Comparison of ENCODE assay signal across 14 cellular contexts in genomic region chr2:85523062-85523905, GRCh38. TPM values are rescaled to one million over a fixed set of nuclear protein-coding genes. Genes with fewer than 3 reads are reported as not detected.
A peak's percentile ranks its signal among the peaks of the same experiment; 100 is the strongest.
DNase-seq lines count a peak whose midpoint lies in the region; ATAC-seq and TF ChIP-seq lines count a peak whose summit lies in the region.
"Had no signal": no experiment of that assay in that cellular context is flagged by ENCODE, and none has a peak within 500 bp of the region (broad histone marks: within the 10 kb centered on the region; RNA-seq: fewer than 3 reads in every experiment).

No MANE protein-coding gene starts in this region.

- H3K27me3 Mint-ChIP-seq in WTC11 (ENCODE audit: low read depth), result no peaks in the 10 kb centered on the region; the same call in 1 of the 2 replicates
- H3K27me3 Mint-ChIP-seq in effector memory CD8-positive, alpha-beta T cell, result peaks cover 20 to 21% of the 10 kb centered on the region in 2 donors
- H3K27me3 Mint-ChIP-seq: progenitor cell of endocrine pancreas had no signal

- H3K27ac ChIP-seq in BLaER1 treated with 17β-estradiol and CSF1 and Interleukin-3, amounts not matched to agents 10 nM and 100 nM, result peak overlapping the region in 10 of 11 experiments; percentile 35 to 75 (median 68); a peak in 17 of 22 replicates
- peak overlapping the region; percentile 94 for H3K27ac ChIP-seq in parathyroid adenoma
- H3K27ac ChIP-seq: PC-9 had no signal

- no peaks in the 10 kb centered on the region for H3K79me2 ChIP-seq in parathyroid adenoma

- 0 out of 22 replicates have a peak, but pooled peaks cover 0 to 5% (median 0%) of the 10 kb centered on the region in 11 experiments for H3K9me3 ChIP-seq in BLaER1 treated with 17β-estradiol and CSF1 and Interleukin-3, amounts not matched to agents 10 nM and 100 nM (replicated peaks in 1 of 11)
- no peaks in the 10 kb centered on the region for H3K9me3 ChIP-seq in parathyroid adenoma (ENCODE audit: control insufficient read depth, low read length)

- H3K4me3 Mint-ChIP-seq in WTC11, result no peak overlapping the region
- H3K4me3 Mint-ChIP-seq in effector memory CD8-positive, alpha-beta T cell, result no peak overlapping the region

- CTCF ChIA-PET in WTC11 (lab: Charles Lee), result interaction anchor here (2.0 kb wide), 2 partner anchors 29 to 102 kb away, joined by 4 to 5 read pairs; no protein-coding TSS in a partner anchor

- no peaks in the 10 kb centered on the region for H4K20me1 ChIP-seq in BLaER1 treated with 17β-estradiol and CSF1 and Interleukin-3, amounts not matched to agents 10 nM and 100 nM

- H3K4me2 ChIP-seq in BLaER1 treated with 17β-estradiol and CSF1 and Interleukin-3, amounts not matched to agents 10 nM and 100 nM, result peak overlapping the region; percentile 65 to 90 (median 79); a peak in 21 of 22 replicates
- H3K4me2 ChIP-seq in parathyroid adenoma (ENCODE audit: low read length), result no peak overlapping the region

- no peaks in the 10 kb centered on the region for H3K36me3 Mint-ChIP-seq in WTC11
- H3K36me3 Mint-ChIP-seq in effector memory CD8-positive, alpha-beta T cell (ENCODE audit: insufficient read depth), result no peaks in the 10 kb centered on the region
- H3K36me3 Mint-ChIP-seq: activated naive CD4-positive, alpha-beta T cell treated with anti-CD3 and anti-CD28 coated beads, Interleukin-2, amount 50 U/mL, for 72 hours had no signal

- peaks cover 32 to 39% (median 36%) of the 10 kb centered on the region in 10 experiments for H3K4me1 ChIP-seq in BLaER1 treated with 17β-estradiol and CSF1 and Interleukin-3, amounts not matched to agents 10 nM and 100 nM
- H3K4me1 ChIP-seq in parathyroid adenoma, result peaks cover 25% of the 10 kb centered on the region

- no peak overlapping the region for H3K4me3 ChIP-seq in BLaER1 treated with 17β-estradiol and CSF1 and Interleukin-3, amounts not matched to agents 10 nM and 100 nM
- no peak overlapping the region for H3K4me3 ChIP-seq in parathyroid adenoma (ENCODE audit: low read depth, low read length)
- H3K4me3 ChIP-seq: PC-9 had no signal

- no peaks in the 10 kb centered on the region for H3K27me3 ChIP-seq in BLaER1 treated with 17β-estradiol and CSF1 and Interleukin-3, amounts not matched to agents 10 nM and 100 nM
- no peaks in the 10 kb centered on the region for H3K27me3 ChIP-seq in parathyroid adenoma (ENCODE audit: control insufficient read depth, insufficient read depth, low read length)

- ATAC-seq in WTC11 (no peak), left ventricle myocardium superior (peak; percentile 37), GM19328 (IDR thresholded peaks at IDR 0.05; ENCODE audit: unreplicated experiment) (no peak), GM21381 (IDR thresholded peaks at IDR 0.05; ENCODE audit: unreplicated experiment) (no peak), GM19397 (IDR thresholded peaks at IDR 0.05; ENCODE audit: unreplicated experiment) (no peak)
- no peak for ATAC-seq in effector memory CD8-positive, alpha-beta T cell (replicated peaks)
- ATAC-seq: activated naive CD4-positive, alpha-beta T cell treated with anti-CD3 and anti-CD28 coated beads, Interleukin-2, amount 50 U/mL, for 72 hours had no signal

- H3K36me3 ChIP-seq in BLaER1 treated with 17β-estradiol and CSF1 and Interleukin-3, amounts not matched to agents 10 nM and 100 nM, result no peaks in the 10 kb centered on the region
- no peaks in the 10 kb centered on the region for H3K36me3 ChIP-seq in parathyroid adenoma (ENCODE audit: control insufficient read depth, insufficient read depth, low read length)

- POLR2A ChIA-PET in WTC11 (lab: Charles Lee), result no interaction called here

- peak overlapping the region in 10 of 11 experiments; percentile 21 to 72 (median 60); a peak in 17 of 22 replicates for H3K9ac ChIP-seq in BLaER1 treated with 17β-estradiol and CSF1 and Interleukin-3, amounts not matched to agents 10 nM and 100 nM
- H3K9ac ChIP-seq in parathyroid adenoma, result no peak overlapping the region

- intact Hi-C loops in left ventricle myocardium superior (cut with micrococcal nuclease), result no loop called here

- no peak for DNase-seq in WTC11 (ENCODE audit: low spot score)
- no peak for DNase-seq in left ventricle myocardium superior
- no peak for DNase-seq in effector memory CD8-positive, alpha-beta T cell
- DNase-seq: activated CD4-positive, alpha-beta T cell treated with anti-CD3 and anti-CD28 coated beads for 1 hour; activated CD8-positive, alpha-beta memory T cell treated with anti-CD3 and anti-CD28 coated beads, Interleukin-2, amount 50 U/mL, for 48 hours; NCI-H187; PC-9 had no signal

- peak overlapping the region; percentile 84 for H2AFZ ChIP-seq in parathyroid adenoma
- H2AFZ ChIP-seq: PC-9 had no signal

- peak overlapping the region; percentile 6; the same call in 1 of the 2 replicates for H3K27ac Mint-ChIP-seq in WTC11
- no peak overlapping the region for H3K27ac Mint-ChIP-seq in effector memory CD8-positive, alpha-beta T cell
- H3K27ac Mint-ChIP-seq: activated naive CD4-positive, alpha-beta T cell treated with anti-CD3 and anti-CD28 coated beads, Interleukin-2, amount 50 U/mL, for 72 hours had no signal

- no peaks in the 10 kb centered on the region for H3K9me3 Mint-ChIP-seq in WTC11
- no peaks in the 10 kb centered on the region for H3K9me3 Mint-ChIP-seq in effector memory CD8-positive, alpha-beta T cell
- H3K9me3 Mint-ChIP-seq: activated naive CD4-positive, alpha-beta T cell treated with anti-CD3 and anti-CD28 coated beads, Interleukin-2, amount 50 U/mL, for 72 hours had no signal

- peaks cover 21% of the 10 kb centered on the region for H3K4me1 Mint-ChIP-seq in WTC11
- H3K4me1 Mint-ChIP-seq in effector memory CD8-positive, alpha-beta T cell (ENCODE audit: low read depth in 2 of 2), result no peaks in the 10 kb centered on the region

- TF ChIP-seq CTCF in WTC11 (IDR thresholded peaks at IDR 0.05), result no peak
- no peak for TF ChIP-seq CTCF in parathyroid adenoma (IDR thresholded peaks at IDR 0.05)

TF ChIP-seq in WTC11, 78 proteins besides CTCF, POLR2A, EP300 and RAD21:
- TF ChIP-seq HMGA2 (CRISPR knock-in tag; IDR thresholded peaks at IDR 0.05), result no peak
- no peak for TF ChIP-seq CDX4 (CRISPR knock-in tag; IDR thresholded peaks at IDR 0.05; ENCODE audit: borderline replicate concordance)
- TF ChIP-seq GRHL2 (CRISPR knock-in tag; IDR thresholded peaks at IDR 0.05; ENCODE audit: insufficient replicate concordance, severe bottlenecking), result no peak
- no peak for TF ChIP-seq JAZF1 (CRISPR knock-in tag; IDR thresholded peaks at IDR 0.05)
- no peak for TF ChIP-seq NR3C1 (CRISPR knock-in tag; conservative IDR thresholded peaks at IDR 0.05; ENCODE audit: low read depth)
TF ChIP-seq in WTC11: peak in this region for 0.

RNA-seq across cellular contexts. Expression of gene MAT2A, which starts 15.7 kb away (rescaled TPM):
- total RNA-seq in WTC11 (2021) (208 to 222 TPM (median 208 TPM) in 3 replicates), left ventricle myocardium superior (130 TPM)

RNA-seq across cellular contexts. Expression of gene GGCX, which starts 38.0 kb away (rescaled TPM):
- 40.9 to 42.9 TPM (median 41.4 TPM) in 3 replicates for total RNA-seq in WTC11 (2021)
- total RNA-seq in left ventricle myocardium superior, result 28.1 TPM

RNA-seq across cellular contexts. Expression of gene VAMP8, which starts 54.1 kb away (rescaled TPM):
- total RNA-seq in WTC11 (2021) (48.8 to 55.4 TPM (median 52.0 TPM) in 3 replicates), left ventricle myocardium superior (17.1 TPM)
